2 cellular contexts compared by ENCODE assay signal in the genomic region with DNA sequence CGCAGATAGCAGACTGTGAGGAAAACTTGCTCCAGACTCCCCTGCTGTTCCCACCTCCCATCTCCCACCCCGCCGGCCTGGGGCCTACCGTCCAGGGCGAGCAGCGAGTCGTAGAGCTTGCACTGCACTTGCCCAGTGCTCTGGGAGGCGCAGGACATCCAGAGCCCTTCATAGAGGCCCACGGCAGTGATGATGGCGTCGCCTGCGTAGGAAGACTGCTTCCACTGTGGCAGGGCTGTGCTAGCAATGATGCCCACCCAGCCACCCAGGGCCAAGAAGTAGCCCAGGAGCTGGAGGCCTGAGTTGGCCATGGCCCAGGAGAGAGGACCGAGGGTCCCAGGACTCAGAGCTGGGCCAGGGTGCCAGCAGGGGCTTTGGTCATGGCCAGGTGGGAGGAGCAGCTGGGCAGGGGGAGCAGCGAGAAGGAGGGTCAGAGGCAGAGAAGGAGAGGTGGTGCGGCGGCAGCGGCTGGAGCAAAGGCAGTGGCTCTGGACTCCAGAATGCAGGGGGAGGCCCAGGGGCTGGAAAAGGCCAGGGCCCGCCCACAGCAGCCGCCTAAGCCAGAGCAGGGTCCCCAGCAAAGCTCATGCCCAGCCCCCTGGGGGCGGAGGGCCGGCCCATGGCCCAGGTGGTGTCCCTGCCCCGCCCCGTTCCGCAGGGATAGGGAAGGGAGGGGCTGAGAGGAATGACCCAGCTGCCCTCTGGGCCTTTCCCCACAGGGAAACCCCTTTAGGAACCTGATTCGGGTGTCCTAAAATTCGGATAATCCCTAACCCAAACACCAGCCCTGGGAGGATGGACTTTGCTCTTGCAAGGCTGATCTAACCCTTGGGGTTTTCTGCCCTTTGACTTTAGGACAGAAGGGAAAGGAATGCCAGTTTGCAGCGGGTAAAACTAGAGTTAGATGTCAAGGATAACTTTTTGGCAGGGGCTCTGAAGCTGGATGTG.
TF ChIP-seq lines count a peak whose summit lies in the region.

A gene with protein sequence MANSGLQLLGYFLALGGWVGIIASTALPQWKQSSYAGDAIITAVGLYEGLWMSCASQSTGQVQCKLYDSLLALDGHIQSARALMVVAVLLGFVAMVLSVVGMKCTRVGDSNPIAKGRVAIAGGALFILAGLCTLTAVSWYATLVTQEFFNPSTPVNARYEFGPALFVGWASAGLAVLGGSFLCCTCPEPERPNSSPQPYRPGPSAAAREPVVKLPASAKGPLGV (minus strand): TSS at position 484 of the 948 bp plus-strand sequence. CDS start 173 bp downstream, at position 311.

TF ChIP-seq in IMR-90, 13 proteins besides CTCF, POLR2A, EP300 and RAD21:
- TF ChIP-seq, protein P1, sequence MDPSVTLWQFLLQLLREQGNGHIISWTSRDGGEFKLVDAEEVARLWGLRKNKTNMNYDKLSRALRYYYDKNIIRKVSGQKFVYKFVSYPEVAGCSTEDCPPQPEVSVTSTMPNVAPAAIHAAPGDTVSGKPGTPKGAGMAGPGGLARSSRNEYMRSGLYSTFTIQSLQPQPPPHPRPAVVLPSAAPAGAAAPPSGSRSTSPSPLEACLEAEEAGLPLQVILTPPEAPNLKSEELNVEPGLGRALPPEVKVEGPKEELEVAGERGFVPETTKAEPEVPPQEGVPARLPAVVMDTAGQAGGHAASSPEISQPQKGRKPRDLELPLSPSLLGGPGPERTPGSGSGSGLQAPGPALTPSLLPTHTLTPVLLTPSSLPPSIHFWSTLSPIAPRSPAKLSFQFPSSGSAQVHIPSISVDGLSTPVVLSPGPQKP (IDR thresholded peaks at IDR 0.05; ENCODE audit: borderline replicate concordance, low read depth, low read length) = no peak
- TF ChIP-seq NFE2L2 (IDR thresholded peaks at IDR 0.05; ENCODE audit: low read depth, low read length) (no peak), BHLHE40 (IDR thresholded peaks at IDR 0.05; ENCODE audit: low read depth, low read length) (no peak), SMC3 (IDR thresholded peaks at IDR 0.05; ENCODE audit: low read depth, low read length) (no peak), MAZ (IDR thresholded peaks at IDR 0.05; ENCODE audit: borderline replicate concordance, low read depth, low read length) (no peak), USF2 (IDR thresholded peaks at IDR 0.05; ENCODE audit: low read depth, low read length) (no peak), CEBPB (IDR thresholded peaks at IDR 0.05; ENCODE audit: low read depth, low read length) (no peak), RFX5 (IDR thresholded peaks at IDR 0.05; ENCODE audit: low read depth, low read length) (no peak), CHD1 (IDR thresholded peaks at IDR 0.05; ENCODE audit: low read depth, low read length) (no peak), RCOR1 (IDR thresholded peaks at IDR 0.05; ENCODE audit: insufficient replicate concordance, low read length) (no peak), FOS (IDR thresholded peaks at IDR 0.05; ENCODE audit: low read depth, low read length) (no peak), MAFK (IDR thresholded peaks at IDR 0.05; ENCODE audit: low read depth, low read length) (no peak), MXI1 (IDR thresholded peaks at IDR 0.05; ENCODE audit: borderline replicate concordance, low read depth, low read length) (no peak)

TF ChIP-seq in HepG2, 621 proteins besides CTCF, POLR2A, EP300 and RAD21 (continues in another document):
- TF ChIP-seq ZBTB7B (CRISPR knock-in tag; IDR thresholded peaks at IDR 0.05) (no peak), HDAC2 (CRISPR knock-in tag; IDR thresholded peaks at IDR 0.05) (peak; percentile 22; the same call in 1 of the 2 replicates), ZNF451 (CRISPR knock-in tag; IDR thresholded peaks at IDR 0.05) (no peak), RBM39 (IDR thresholded peaks at IDR 0.05; ENCODE audit: low read depth, low read length, poor library complexity, severe bottlenecking) (peak; percentile 55), KDM1A (CRISPR knock-in tag; IDR thresholded peaks at IDR 0.05) (no peak), STAT6 (CRISPR knock-in tag; IDR thresholded peaks at IDR 0.05; ENCODE audit: borderline replicate concordance) (0 out of 2 replicates have a peak, but pooled peaks have one; percentile 62), NR1H2 (CRISPR knock-in tag; IDR thresholded peaks at IDR 0.05; ENCODE audit: borderline replicate concordance, low read depth) (peak; percentile 72; the same call in 1 of the 2 replicates), KLF16 (CRISPR knock-in tag; IDR thresholded peaks at IDR 0.05) (peak in 1 of 2 experiments; percentile 16; a peak in 1 of 4 replicates), NR2F6 (IDR thresholded peaks at IDR 0.05) (peak; percentile 77), NR2F6 (CRISPR knock-in tag; IDR thresholded peaks at IDR 0.05) (peak; percentile 70), KDM2A (CRISPR knock-in tag; IDR thresholded peaks at IDR 0.05; ENCODE audit: borderline replicate concordance, low read depth) (peak; percentile 10; the same call in 1 of the 2 replicates), FLYWCH1 (CRISPR knock-in tag; IDR thresholded peaks at IDR 0.05) (no peak), ZBTB7A (CRISPR knock-in tag; IDR thresholded peaks at IDR 0.05) (peak; percentile 72; the same call in 1 of the 2 replicates), MAZ (IDR thresholded peaks at IDR 0.05; ENCODE audit: borderline replicate concordance, low read depth, low read length) (0 out of 2 replicates have a peak, but pooled peaks have one; percentile 65), MAZ (CRISPR knock-in tag; IDR thresholded peaks at IDR 0.05; ENCODE audit: low read depth) (no peak), RXRA (CRISPR knock-in tag; IDR thresholded peaks at IDR 0.05) (no peak; the same call in 1 of the 2 replicates), ZNF839 (CRISPR knock-in tag; IDR thresholded peaks at IDR 0.05; ENCODE audit: borderline replicate concordance) (peak; percentile 83; the same call in 1 of the 2 replicates), ETV5 (CRISPR knock-in tag; IDR thresholded peaks at IDR 0.05; ENCODE audit: borderline replicate concordance) (no peak), ZSCAN29 (CRISPR knock-in tag; conservative IDR thresholded peaks at IDR 0.05) (peak; percentile 99), ZNF33B (CRISPR knock-in tag; IDR thresholded peaks at IDR 0.05) (peak; percentile 66; the same call in 1 of the 2 replicates), MTF1 (CRISPR knock-in tag; IDR thresholded peaks at IDR 0.05) (no peak), ZNF10 (CRISPR knock-in tag; IDR thresholded peaks at IDR 0.05; ENCODE audit: borderline replicate concordance, low read depth) (0 out of 2 replicates have a peak, but pooled peaks have one; percentile 49), XRCC5 (optimal IDR thresholded peaks at IDR 0.05; ENCODE audit: low read length) (peak; percentile 56), SMYD3 (CRISPR knock-in tag; IDR thresholded peaks at IDR 0.05) (peak; percentile 22; the same call in 1 of the 2 replicates)
- TF ChIP-seq, protein P2, sequence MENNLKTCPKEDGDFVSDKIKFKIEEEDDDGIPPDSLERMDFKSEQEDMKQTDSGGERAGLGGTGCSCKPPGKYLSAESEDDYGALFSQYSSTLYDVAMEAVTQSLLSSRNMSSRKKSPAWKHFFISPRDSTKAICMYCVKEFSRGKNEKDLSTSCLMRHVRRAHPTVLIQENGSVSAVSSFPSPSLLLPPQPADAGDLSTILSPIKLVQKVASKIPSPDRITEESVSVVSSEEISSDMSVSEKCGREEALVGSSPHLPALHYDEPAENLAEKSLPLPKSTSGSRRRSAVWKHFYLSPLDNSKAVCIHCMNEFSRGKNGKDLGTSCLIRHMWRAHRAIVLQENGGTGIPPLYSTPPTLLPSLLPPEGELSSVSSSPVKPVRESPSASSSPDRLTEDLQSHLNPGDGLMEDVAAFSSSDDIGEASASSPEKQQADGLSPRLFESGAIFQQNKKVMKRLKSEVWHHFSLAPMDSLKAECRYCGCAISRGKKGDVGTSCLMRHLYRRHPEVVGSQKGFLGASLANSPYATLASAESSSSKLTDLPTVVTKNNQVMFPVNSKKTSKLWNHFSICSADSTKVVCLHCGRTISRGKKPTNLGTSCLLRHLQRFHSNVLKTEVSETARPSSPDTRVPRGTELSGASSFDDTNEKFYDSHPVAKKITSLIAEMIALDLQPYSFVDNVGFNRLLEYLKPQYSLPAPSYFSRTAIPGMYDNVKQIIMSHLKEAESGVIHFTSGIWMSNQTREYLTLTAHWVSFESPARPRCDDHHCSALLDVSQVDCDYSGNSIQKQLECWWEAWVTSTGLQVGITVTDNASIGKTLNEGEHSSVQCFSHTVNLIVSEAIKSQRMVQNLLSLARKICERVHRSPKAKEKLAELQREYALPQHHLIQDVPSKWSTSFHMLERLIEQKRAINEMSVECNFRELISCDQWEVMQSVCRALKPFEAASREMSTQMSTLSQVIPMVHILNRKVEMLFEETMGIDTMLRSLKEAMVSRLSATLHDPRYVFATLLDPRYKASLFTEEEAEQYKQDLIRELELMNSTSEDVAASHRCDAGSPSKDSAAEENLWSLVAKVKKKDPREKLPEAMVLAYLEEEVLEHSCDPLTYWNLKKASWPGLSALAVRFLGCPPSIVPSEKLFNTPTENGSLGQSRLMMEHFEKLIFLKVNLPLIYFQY (CRISPR knock-in tag; IDR thresholded peaks at IDR 0.05; ENCODE audit: borderline replicate concordance) = peak; percentile 80; the same call in 1 of the 2 replicates
- TF ChIP-seq, protein P3, sequence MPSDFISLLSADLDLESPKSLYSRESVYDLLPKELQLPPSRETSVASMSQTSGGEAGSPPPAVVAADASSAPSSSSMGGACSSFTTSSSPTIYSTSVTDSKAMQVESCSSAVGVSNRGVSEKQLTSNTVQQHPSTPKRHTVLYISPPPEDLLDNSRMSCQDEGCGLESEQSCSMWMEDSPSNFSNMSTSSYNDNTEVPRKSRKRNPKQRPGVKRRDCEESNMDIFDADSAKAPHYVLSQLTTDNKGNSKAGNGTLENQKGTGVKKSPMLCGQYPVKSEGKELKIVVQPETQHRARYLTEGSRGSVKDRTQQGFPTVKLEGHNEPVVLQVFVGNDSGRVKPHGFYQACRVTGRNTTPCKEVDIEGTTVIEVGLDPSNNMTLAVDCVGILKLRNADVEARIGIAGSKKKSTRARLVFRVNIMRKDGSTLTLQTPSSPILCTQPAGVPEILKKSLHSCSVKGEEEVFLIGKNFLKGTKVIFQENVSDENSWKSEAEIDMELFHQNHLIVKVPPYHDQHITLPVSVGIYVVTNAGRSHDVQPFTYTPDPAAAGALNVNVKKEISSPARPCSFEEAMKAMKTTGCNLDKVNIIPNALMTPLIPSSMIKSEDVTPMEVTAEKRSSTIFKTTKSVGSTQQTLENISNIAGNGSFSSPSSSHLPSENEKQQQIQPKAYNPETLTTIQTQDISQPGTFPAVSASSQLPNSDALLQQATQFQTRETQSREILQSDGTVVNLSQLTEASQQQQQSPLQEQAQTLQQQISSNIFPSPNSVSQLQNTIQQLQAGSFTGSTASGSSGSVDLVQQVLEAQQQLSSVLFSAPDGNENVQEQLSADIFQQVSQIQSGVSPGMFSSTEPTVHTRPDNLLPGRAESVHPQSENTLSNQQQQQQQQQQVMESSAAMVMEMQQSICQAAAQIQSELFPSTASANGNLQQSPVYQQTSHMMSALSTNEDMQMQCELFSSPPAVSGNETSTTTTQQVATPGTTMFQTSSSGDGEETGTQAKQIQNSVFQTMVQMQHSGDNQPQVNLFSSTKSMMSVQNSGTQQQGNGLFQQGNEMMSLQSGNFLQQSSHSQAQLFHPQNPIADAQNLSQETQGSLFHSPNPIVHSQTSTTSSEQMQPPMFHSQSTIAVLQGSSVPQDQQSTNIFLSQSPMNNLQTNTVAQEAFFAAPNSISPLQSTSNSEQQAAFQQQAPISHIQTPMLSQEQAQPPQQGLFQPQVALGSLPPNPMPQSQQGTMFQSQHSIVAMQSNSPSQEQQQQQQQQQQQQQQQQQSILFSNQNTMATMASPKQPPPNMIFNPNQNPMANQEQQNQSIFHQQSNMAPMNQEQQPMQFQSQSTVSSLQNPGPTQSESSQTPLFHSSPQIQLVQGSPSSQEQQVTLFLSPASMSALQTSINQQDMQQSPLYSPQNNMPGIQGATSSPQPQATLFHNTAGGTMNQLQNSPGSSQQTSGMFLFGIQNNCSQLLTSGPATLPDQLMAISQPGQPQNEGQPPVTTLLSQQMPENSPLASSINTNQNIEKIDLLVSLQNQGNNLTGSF (CRISPR knock-in tag; IDR thresholded peaks at IDR 0.05) = no peak
- TF ChIP-seq, protein P4, sequence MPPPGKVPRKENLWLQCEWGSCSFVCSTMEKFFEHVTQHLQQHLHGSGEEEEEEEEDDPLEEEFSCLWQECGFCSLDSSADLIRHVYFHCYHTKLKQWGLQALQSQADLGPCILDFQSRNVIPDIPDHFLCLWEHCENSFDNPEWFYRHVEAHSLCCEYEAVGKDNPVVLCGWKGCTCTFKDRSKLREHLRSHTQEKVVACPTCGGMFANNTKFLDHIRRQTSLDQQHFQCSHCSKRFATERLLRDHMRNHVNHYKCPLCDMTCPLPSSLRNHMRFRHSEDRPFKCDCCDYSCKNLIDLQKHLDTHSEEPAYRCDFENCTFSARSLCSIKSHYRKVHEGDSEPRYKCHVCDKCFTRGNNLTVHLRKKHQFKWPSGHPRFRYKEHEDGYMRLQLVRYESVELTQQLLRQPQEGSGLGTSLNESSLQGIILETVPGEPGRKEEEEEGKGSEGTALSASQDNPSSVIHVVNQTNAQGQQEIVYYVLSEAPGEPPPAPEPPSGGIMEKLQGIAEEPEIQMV (CRISPR knock-in tag; IDR thresholded peaks at IDR 0.05; ENCODE audit: low read depth) = peak; percentile 49; the same call in 1 of the 2 replicates
- TF ChIP-seq, protein P5, sequence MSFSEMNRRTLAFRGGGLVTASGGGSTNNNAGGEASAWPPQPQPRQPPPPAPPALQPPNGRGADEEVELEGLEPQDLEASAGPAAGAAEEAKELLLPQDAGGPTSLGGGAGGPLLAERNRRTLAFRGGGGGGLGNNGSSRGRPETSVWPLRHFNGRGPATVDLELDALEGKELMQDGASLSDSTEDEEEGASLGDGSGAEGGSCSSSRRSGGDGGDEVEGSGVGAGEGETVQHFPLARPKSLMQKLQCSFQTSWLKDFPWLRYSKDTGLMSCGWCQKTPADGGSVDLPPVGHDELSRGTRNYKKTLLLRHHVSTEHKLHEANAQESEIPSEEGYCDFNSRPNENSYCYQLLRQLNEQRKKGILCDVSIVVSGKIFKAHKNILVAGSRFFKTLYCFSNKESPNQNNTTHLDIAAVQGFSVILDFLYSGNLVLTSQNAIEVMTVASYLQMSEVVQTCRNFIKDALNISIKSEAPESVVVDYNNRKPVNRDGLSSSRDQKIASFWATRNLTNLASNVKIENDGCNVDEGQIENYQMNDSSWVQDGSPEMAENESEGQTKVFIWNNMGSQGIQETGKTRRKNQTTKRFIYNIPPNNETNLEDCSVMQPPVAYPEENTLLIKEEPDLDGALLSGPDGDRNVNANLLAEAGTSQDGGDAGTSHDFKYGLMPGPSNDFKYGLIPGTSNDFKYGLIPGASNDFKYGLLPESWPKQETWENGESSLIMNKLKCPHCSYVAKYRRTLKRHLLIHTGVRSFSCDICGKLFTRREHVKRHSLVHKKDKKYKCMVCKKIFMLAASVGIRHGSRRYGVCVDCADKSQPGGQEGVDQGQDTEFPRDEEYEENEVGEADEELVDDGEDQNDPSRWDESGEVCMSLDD (CRISPR knock-in tag; IDR thresholded peaks at IDR 0.05; ENCODE audit: borderline replicate concordance) = 0 out of 2 replicates have a peak, but pooled peaks have one; percentile 7
